Comparison of ENCODE assay signal across 28 cellular contexts in genomic region chr5:119570935-119571334, GRCh38.
"Had no signal": no experiment of that assay in that cellular context is flagged by ENCODE, and none has a peak within 500 bp of the region (broad histone marks: within the 10 kb centered on the region; RNA-seq: fewer than 3 reads in every experiment).

No MANE protein-coding gene starts in this region.

- ATAC-seq: activated CD8-positive, alpha-beta memory T cell treated with anti-CD3 and anti-CD28 coated beads, Interleukin-2, amount 10 ng/mL, durations not matched to agents 7 days and 5 days; activated naive CD4-positive, alpha-beta T cell treated with anti-CD3 and anti-CD28 coated beads, Interleukin-2, amount 50 U/mL, for 72 hours; activated naive CD8-positive, alpha-beta T cell treated with anti-CD3 and anti-CD28 coated beads, Interleukin-2, amount 50 U/mL, for 24 hours; PC-3; T-cell had no signal

- H3K4me1 Mint-ChIP-seq: activated B cell treated with CpG ODN at 0.5 μM for 24 hours; activated CD4-positive, alpha-beta T cell treated with anti-CD3 and anti-CD28 coated beads, Interleukin-2, amount 10 ng/mL, durations not matched to agents 24 days and 14 days; activated CD8-positive, alpha-beta memory T cell treated with anti-CD3 and anti-CD28 coated beads, Interleukin-2, amount 10 ng/mL, durations not matched to agents 7 days and 5 days; activated naive CD8-positive, alpha-beta T cell treated with anti-CD3 and anti-CD28 coated beads, Interleukin-2, amount 50 U/mL, for 24 hours; central memory CD8-positive, alpha-beta T cell; T-cell had no signal

- H3K9me3 Mint-ChIP-seq: activated B cell treated with CpG ODN at 0.5 μM for 24 hours; activated CD4-positive, alpha-beta T cell treated with anti-CD3 and anti-CD28 coated beads, Interleukin-2, amount 10 ng/mL, durations not matched to agents 24 days and 14 days; activated naive CD4-positive, alpha-beta T cell treated with anti-CD3 and anti-CD28 coated beads, Interleukin-2, amount 50 U/mL, for 72 hours; activated naive CD8-positive, alpha-beta T cell treated with anti-CD3 and anti-CD28 coated beads, Interleukin-2, amount 50 U/mL, for 24 hours; activated T-cell treated with anti-CD3 and anti-CD28 coated beads, Interleukin-2, amount 50 U/mL, for 24 hours; brain; central memory CD8-positive, alpha-beta T cell; T-cell had no signal

- H3K36me3 Mint-ChIP-seq: activated CD8-positive, alpha-beta memory T cell treated with anti-CD3 and anti-CD28 coated beads, Interleukin-2, amount 10 ng/mL, durations not matched to agents 7 days and 5 days; activated naive CD4-positive, alpha-beta T cell treated with anti-CD3 and anti-CD28 coated beads, Interleukin-2, amount 50 U/mL, for 72 hours; brain; T-cell had no signal

- H3K4me3 Mint-ChIP-seq: activated B cell treated with CpG ODN at 0.5 μM for 24 hours; activated CD4-positive, alpha-beta T cell treated with anti-CD3 and anti-CD28 coated beads, Interleukin-2, amount 10 ng/mL, durations not matched to agents 24 days and 14 days; activated CD8-positive, alpha-beta memory T cell treated with anti-CD3 and anti-CD28 coated beads, Interleukin-2, amount 10 ng/mL, durations not matched to agents 7 days and 5 days; activated naive CD8-positive, alpha-beta T cell treated with anti-CD3 and anti-CD28 coated beads, Interleukin-2, amount 50 U/mL, for 24 hours; activated T-cell treated with anti-CD3 and anti-CD28 coated beads, Interleukin-2, amount 50 U/mL, for 24 hours; brain; central memory CD8-positive, alpha-beta T cell; T-cell had no signal

- H3K27me3 Mint-ChIP-seq: activated naive CD8-positive, alpha-beta T cell treated with anti-CD3 and anti-CD28 coated beads, Interleukin-2, amount 50 U/mL, for 24 hours; brain had no signal

- H3K27ac Mint-ChIP-seq: activated B cell treated with CpG ODN at 0.5 μM for 24 hours; activated CD4-positive, alpha-beta T cell treated with anti-CD3 and anti-CD28 coated beads, Interleukin-2, amount 10 ng/mL, durations not matched to agents 24 days and 14 days; activated CD8-positive, alpha-beta memory T cell treated with anti-CD3 and anti-CD28 coated beads, Interleukin-2, amount 10 ng/mL, durations not matched to agents 7 days and 5 days; activated naive CD4-positive, alpha-beta T cell treated with anti-CD3 and anti-CD28 coated beads, Interleukin-2, amount 50 U/mL, for 72 hours; activated naive CD8-positive, alpha-beta T cell treated with anti-CD3 and anti-CD28 coated beads, Interleukin-2, amount 50 U/mL, for 24 hours; activated T-cell treated with anti-CD3 and anti-CD28 coated beads, Interleukin-2, amount 50 U/mL, for 24 hours; T-cell had no signal

- DNase-seq: activated B cell treated with CpG ODN at 0.5 μM for 24 hours; activated CD4-positive, alpha-beta T cell treated with anti-CD3 and anti-CD28 coated beads for 1 hour; activated CD4-positive, alpha-beta T cell treated with anti-CD3 and anti-CD28 coated beads, Interleukin-2, amount 10 ng/mL, durations not matched to agents 24 days and 14 days; activated CD4-positive, alpha-beta T cell treated with anti-CD3 and anti-CD28 coated beads, Interleukin-2, amount 50 U/mL, for 48 hours; activated CD8-positive, alpha-beta memory T cell treated with anti-CD3 and anti-CD28 coated beads, Interleukin-2, amount 10 ng/mL, durations not matched to agents 7 days and 5 days; activated effector memory CD4-positive, alpha-beta T cell treated with anti-CD3 and anti-CD28 coated beads, Interleukin-2, amount 50 U/mL, for 16 hours; activated naive CD4-positive, alpha-beta T cell treated with Interleukin-2 at 50 U/mL for 16 hours; activated naive CD8-positive, alpha-beta T cell treated with anti-CD3 and anti-CD28 coated beads, Interleukin-2, amount 50 U/mL, for 24 hours; activated T-cell treated with anti-CD3 and anti-CD28 coated beads, Interleukin-2, amount 50 U/mL, for 24 hours; amygdala; KG1; NCI-H1048; NCI-H1436 treated with DMSO at 0.1 percent for 48 hours; NCI-H187; NCI-H2081; NCI-H2171; NCI-H2227 treated with DMSO at 0.1 percent for 48 hours; NCI-H446 treated with DMSO at 0.1 percent for 48 hours; NCI-H524 treated with DMSO at 0.1 percent for 48 hours; NCI-H82; PC-3; SHP77; T-cell; T-helper 2 cell; T1000 had no signal
